1 cellular context compared by ENCODE assay signal in genomic region chr10:93456480-93456879, GRCh38.
TF ChIP-seq lines count a peak whose summit lies in the region.

No MANE protein-coding gene starts in this region.

TF ChIP-seq in GM23338, 12 proteins besides CTCF, POLR2A, EP300 and RAD21 (continued from another document):
- TF ChIP-seq ZNF462 (CRISPR knock-in tag; IDR thresholded peaks at IDR 0.05) (no peak), REST (IDR thresholded peaks at IDR 0.05; ENCODE audit: unreplicated experiment) (no peak), POLR2AphosphoS5 (IDR thresholded peaks at IDR 0.05; ENCODE audit: low read depth) (no peak)
